20 cellular contexts compared by ENCODE assay signal in the genomic region with DNA sequence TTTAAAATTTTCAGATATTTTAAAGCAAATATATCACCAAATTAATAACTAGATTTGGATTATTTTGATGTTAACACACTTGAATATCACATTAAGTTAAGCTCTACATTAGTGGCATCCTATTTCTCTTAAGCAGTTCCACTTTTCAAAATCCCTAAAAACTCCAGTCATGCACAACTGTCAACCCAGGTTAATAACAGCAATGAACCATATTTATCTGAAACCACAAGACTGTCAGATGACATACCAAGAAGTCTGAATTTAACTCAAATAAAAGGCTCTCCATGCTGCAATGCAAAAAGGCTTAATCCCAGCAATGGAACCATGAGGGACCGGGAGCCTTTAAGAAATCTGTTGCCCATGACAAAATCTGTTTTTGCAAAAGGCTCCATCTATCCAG.
"Had no signal": no experiment of that assay in that cellular context is flagged by ENCODE, and none has a peak within 500 bp of the region (broad histone marks: within the 10 kb centered on the region; RNA-seq: fewer than 3 reads in every experiment).

No MANE protein-coding gene starts in this region.

- H3K27me3 ChIP-seq: esophagus muscularis mucosa, left lung, upper lobe of left lung had no signal

- DNase-seq: activated CD4-positive, alpha-beta T cell treated with anti-CD3 and anti-CD28 coated beads for 1 hour; activated CD4-positive, alpha-beta T cell treated with anti-CD3 and anti-CD28 coated beads, Interleukin-2, amount 50 U/mL, for 4 hours; activated naive CD4-positive, alpha-beta T cell treated with anti-CD3 and anti-CD28 coated beads, Interleukin-2, amount 10 ng/mL, durations not matched to agents 7 days and 5 days; caudate nucleus; effector CD4-positive, alpha-beta T cell; hypothalamus; kidney; left lung; mammary epithelial cell; mucosa of descending colon; nucleus accumbens; posterior cingulate gyrus; right cardiac atrium; small intestine; stimulated activated naive CD8-positive, alpha-beta T cell treated with anti-CD3 and anti-CD28 coated beads, Interleukin-15, amount 100 ng/mL, for 72 hours; T-helper 2 cell; upper lobe of left lung had no signal

- ATAC-seq: mucosa of descending colon; natural killer cell treated with Interleukin-12 subunit alpha and Interleukin-12 subunit beta and Interleukin-15 and Interleukin-18, amount 100 ng/mL, for 72 hours; right cardiac atrium; stimulated activated naive CD8-positive, alpha-beta T cell treated with anti-CD3 and anti-CD28 coated beads, Interleukin-15, amount 100 ng/mL, for 72 hours had no signal

- H3K36me3 ChIP-seq: left lung, upper lobe of left lung had no signal

- H3K9me3 ChIP-seq: esophagus muscularis mucosa, mucosa of descending colon, upper lobe of left lung had no signal

- H3K27ac ChIP-seq: coronary artery, esophagus muscularis mucosa, left lung, upper lobe of left lung had no signal

- H3K4me3 ChIP-seq: coronary artery, esophagus muscularis mucosa, left lung, mucosa of descending colon, upper lobe of left lung had no signal
